ENCODE assay signal across 10 cellular contexts in the genomic region with DNA sequence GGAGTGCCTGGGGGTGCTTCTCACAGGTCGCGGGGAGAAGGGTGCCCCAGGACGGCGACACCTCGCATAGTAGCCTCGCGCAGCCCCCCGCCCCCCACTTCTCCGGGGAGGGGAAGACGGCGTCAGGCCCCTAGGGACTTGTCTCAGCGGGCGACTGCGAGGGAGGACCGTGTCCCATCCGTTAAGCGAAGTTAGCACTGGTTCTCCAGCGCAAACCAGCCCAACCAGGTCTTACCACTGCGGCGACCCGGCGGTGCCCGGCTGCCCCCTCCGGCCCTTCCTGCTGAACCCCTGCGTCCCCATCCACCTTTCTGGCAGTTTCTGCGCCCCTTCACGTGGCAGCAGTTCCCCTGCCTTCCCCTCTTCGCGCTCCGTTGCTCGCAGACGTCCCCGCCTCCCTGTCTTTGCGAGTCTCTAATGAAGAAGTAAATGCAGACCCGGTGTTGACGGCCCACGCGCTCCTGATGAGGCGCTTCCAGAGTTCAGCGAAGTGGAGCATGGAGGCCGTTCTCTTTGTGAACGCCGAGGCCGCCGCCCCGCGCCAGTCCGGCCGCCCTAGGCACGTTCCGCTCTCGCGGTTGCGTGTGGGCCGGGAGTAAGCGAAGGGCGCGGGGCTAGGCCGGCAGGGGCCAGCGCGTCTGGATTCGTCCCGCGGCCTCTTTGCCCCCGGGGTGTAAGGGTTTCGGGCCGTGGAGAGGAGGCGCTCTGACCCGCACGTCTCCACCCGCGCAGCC. TPM values are rescaled to one million over a fixed set of nuclear protein-coding genes. Genes with fewer than 3 reads are reported as not detected.
DNase-seq lines count a peak whose midpoint lies in the region; ATAC-seq and TF ChIP-seq lines count a peak whose summit lies in the region.
"Had no signal": no experiment of that assay in that cellular context is flagged by ENCODE, and none has a peak within 500 bp of the region (broad histone marks: within the 10 kb centered on the region; RNA-seq: fewer than 3 reads in every experiment).

No MANE protein-coding gene starts in this region.

- no peak overlapping the region for H3K27ac Mint-ChIP-seq in activated CD8-positive, alpha-beta T cell treated with anti-CD3 and anti-CD28 coated beads, Interleukin-2, amount 10 ng/mL, durations not matched to agents 7 days and 5 days
- no peak overlapping the region for H3K27ac Mint-ChIP-seq in activated CD8-positive, alpha-beta T cell treated with anti-CD3 and anti-CD28 coated beads for 36 hours
- H3K27ac Mint-ChIP-seq in CD4-positive, alpha-beta T cell: no peak overlapping the region

- H3K27me3 ChIP-seq in lower lobe of right lung (ENCODE audit: low read depth) (peaks cover 52% of the 10 kb centered on the region), upper lobe of left lung (peaks cover 0 to 25% (median 6%) of the 10 kb centered on the region in 4 donors)
- peaks cover 63% of the 10 kb centered on the region for H3K27me3 ChIP-seq in CD4-positive, alpha-beta T cell (ENCODE audit: control insufficient read depth, insufficient read depth, low read length)

- H3K4me1 Mint-ChIP-seq in activated CD8-positive, alpha-beta T cell treated with anti-CD3 and anti-CD28 coated beads, Interleukin-2, amount 10 ng/mL, durations not matched to agents 7 days and 5 days (ENCODE audit: low read depth): peaks cover 5% of the 10 kb centered on the region
- peaks cover 5% of the 10 kb centered on the region for H3K4me1 Mint-ChIP-seq in activated CD8-positive, alpha-beta T cell treated with anti-CD3 and anti-CD28 coated beads for 36 hours (ENCODE audit: low read depth)
- peaks cover 11% of the 10 kb centered on the region for H3K4me1 Mint-ChIP-seq in CD4-positive, alpha-beta T cell (ENCODE audit: low read depth)

- CTCF ChIA-PET in activated CD8-positive, alpha-beta T cell treated with anti-CD3 and anti-CD28 coated beads, Interleukin-2, amount 10 ng/mL, durations not matched to agents 7 days and 5 days (lab: Charles Lee): no interaction called here
- CTCF ChIA-PET in activated CD8-positive, alpha-beta T cell treated with anti-CD3 and anti-CD28 coated beads for 36 hours (lab: Charles Lee): no interaction called here
- CTCF ChIA-PET in CD4-positive, alpha-beta T cell (lab: Charles Lee): no interaction called here

- peaks cover 42% of the 10 kb centered on the region for H3K27me3 Mint-ChIP-seq in activated CD8-positive, alpha-beta T cell treated with anti-CD3 and anti-CD28 coated beads, Interleukin-2, amount 10 ng/mL, durations not matched to agents 7 days and 5 days (ENCODE audit: low read depth)
- H3K27me3 Mint-ChIP-seq in activated CD8-positive, alpha-beta T cell treated with anti-CD3 and anti-CD28 coated beads for 36 hours: peaks cover 46% of the 10 kb centered on the region
- H3K27me3 Mint-ChIP-seq in CD4-positive, alpha-beta T cell: peaks cover 53% of the 10 kb centered on the region

- TF ChIP-seq CTCF in activated CD8-positive, alpha-beta T cell treated with anti-CD3 and anti-CD28 coated beads for 36 hours (IDR thresholded peaks at IDR 0.05): no peak
- TF ChIP-seq CTCF in lower lobe of right lung (IDR thresholded peaks at IDR 0.05) (no peak), upper lobe of left lung (IDR thresholded peaks at IDR 0.05) (no peak)
- no peak for TF ChIP-seq CTCF in CD4-positive, alpha-beta T cell (IDR thresholded peaks at IDR 0.05)

- no peak for DNase-seq in activated CD8-positive, alpha-beta T cell treated with anti-CD3 and anti-CD28 coated beads, Interleukin-2, amount 10 ng/mL, durations not matched to agents 7 days and 5 days
- DNase-seq in activated CD8-positive, alpha-beta T cell treated with anti-CD3 and anti-CD28 coated beads for 36 hours: no peak
- DNase-seq in dedifferentiated amniotic fluid mesenchymal stem cell (ENCODE audit: extremely low spot score) (peak; percentile 29), lower lobe of right lung (peak; percentile 46), upper lobe of left lung (peak in 1 of 2 donors; percentile 85), SKM-1 (lab: John Stamatoyannopoulos, UW; ENCODE audit: unreplicated experiment) (no peak)
- DNase-seq in CD4-positive, alpha-beta T cell: no peak
- DNase-seq: amniotic stem cell had no signal

- H3K36me3 ChIP-seq in lower lobe of right lung (no peaks in the 10 kb centered on the region), upper lobe of left lung (no peaks in the 10 kb centered on the region)

- H3K4me3 Mint-ChIP-seq in activated CD8-positive, alpha-beta T cell treated with anti-CD3 and anti-CD28 coated beads, Interleukin-2, amount 10 ng/mL, durations not matched to agents 7 days and 5 days: peak overlapping the region; percentile 22
- no peak overlapping the region for H3K4me3 Mint-ChIP-seq in activated CD8-positive, alpha-beta T cell treated with anti-CD3 and anti-CD28 coated beads for 36 hours
- no peak overlapping the region for H3K4me3 Mint-ChIP-seq in CD4-positive, alpha-beta T cell

- no peak for TF ChIP-seq EP300 in upper lobe of left lung (IDR thresholded peaks at IDR 0.05)

- POLR2A ChIA-PET in activated CD8-positive, alpha-beta T cell treated with anti-CD3 and anti-CD28 coated beads, Interleukin-2, amount 10 ng/mL, durations not matched to agents 7 days and 5 days (lab: Charles Lee): no interaction called here
- POLR2A ChIA-PET in activated CD8-positive, alpha-beta T cell treated with anti-CD3 and anti-CD28 coated beads for 36 hours (lab: Charles Lee): no interaction called here
- POLR2A ChIA-PET in CD4-positive, alpha-beta T cell (lab: Charles Lee): no interaction called here

- H3K9me3 ChIP-seq in lower lobe of right lung: no peaks in the 10 kb centered on the region
- no peaks in the 10 kb centered on the region for H3K9me3 ChIP-seq in upper lobe of left lung
- no peaks in the 10 kb centered on the region for H3K9me3 ChIP-seq in CD4-positive, alpha-beta T cell (ENCODE audit: control insufficient read depth, low read length)

- no peak for ATAC-seq in activated CD8-positive, alpha-beta T cell treated with anti-CD3 and anti-CD28 coated beads, Interleukin-2, amount 10 ng/mL, durations not matched to agents 7 days and 5 days
- no peak for ATAC-seq in activated CD8-positive, alpha-beta T cell treated with anti-CD3 and anti-CD28 coated beads for 36 hours
- ATAC-seq in lower lobe of right lung (peak; percentile 2 to 16), upper lobe of left lung (ENCODE audit: low FRiP score in 2 of 2) (peak in 1 of 2 donors; percentile 44), HG02938 (IDR thresholded peaks at IDR 0.05; ENCODE audit: unreplicated experiment) (no peak)
- no peak for ATAC-seq in CD4-positive, alpha-beta T cell (ENCODE audit: poor library complexity)

- H3K36me3 Mint-ChIP-seq in activated CD8-positive, alpha-beta T cell treated with anti-CD3 and anti-CD28 coated beads, Interleukin-2, amount 10 ng/mL, durations not matched to agents 7 days and 5 days (ENCODE audit: low read depth): peaks cover 5% of the 10 kb centered on the region
- H3K36me3 Mint-ChIP-seq in activated CD8-positive, alpha-beta T cell treated with anti-CD3 and anti-CD28 coated beads for 36 hours (ENCODE audit: low read depth): no peaks in the 10 kb centered on the region
- no peaks in the 10 kb centered on the region for H3K36me3 Mint-ChIP-seq in CD4-positive, alpha-beta T cell (ENCODE audit: low read depth)

- H3K27ac ChIP-seq in lower lobe of right lung (peak overlapping the region; percentile 54), upper lobe of left lung (peak overlapping the region; percentile 18 to 68 (median 41))
- no peak overlapping the region for H3K27ac ChIP-seq in CD4-positive, alpha-beta T cell (ENCODE audit: low read depth, low read length)
- H3K27ac ChIP-seq: KMS-11 had no signal

- no peak for TF ChIP-seq POLR2A in upper lobe of left lung (IDR thresholded peaks at IDR 0.05)

- H3K4me1 ChIP-seq in lower lobe of right lung (peaks cover 10% of the 10 kb centered on the region), upper lobe of left lung (peaks cover 0 to 47% (median 23%) of the 10 kb centered on the region in 4 donors)

- peak overlapping the region; percentile 63 for H3K4me3 ChIP-seq in lower lobe of right lung
- peak overlapping the region in 3 of 4 donors; percentile 54 to 64 (median 63) for H3K4me3 ChIP-seq in upper lobe of left lung

- H3K9me3 Mint-ChIP-seq in activated CD8-positive, alpha-beta T cell treated with anti-CD3 and anti-CD28 coated beads, Interleukin-2, amount 10 ng/mL, durations not matched to agents 7 days and 5 days (ENCODE audit: insufficient read depth): no peaks in the 10 kb centered on the region
- H3K9me3 Mint-ChIP-seq in activated CD8-positive, alpha-beta T cell treated with anti-CD3 and anti-CD28 coated beads for 36 hours: no peaks in the 10 kb centered on the region
- no peaks in the 10 kb centered on the region for H3K9me3 Mint-ChIP-seq in CD4-positive, alpha-beta T cell

- intact Hi-C loops in activated CD8-positive, alpha-beta T cell treated with anti-CD3 and anti-CD28 coated beads for 36 hours (cut with micrococcal nuclease): no loop called here
- intact Hi-C loops in lower lobe of right lung (cut with DNase I): no loop called here
- intact Hi-C loops in CD4-positive, alpha-beta T cell (cut with DNase I, micrococcal nuclease): no loop called here

- WGBS in upper lobe of left lung, 2 donors: 8 to 11% methylated on average over 43 to 71 of the region's 72 CpGs

RNA-seq across cellular contexts. Expression of gene SLIT2, which starts 3.0 kb away (rescaled TPM):
- total RNA-seq in activated CD8-positive, alpha-beta T cell treated with anti-CD3 and anti-CD28 coated beads, Interleukin-2, amount 10 ng/mL, durations not matched to agents 7 days and 5 days: not detected
- not detected for total RNA-seq in activated CD8-positive, alpha-beta T cell treated with anti-CD3 and anti-CD28 coated beads for 36 hours
- total RNA-seq in lower lobe of right lung: 91.8 TPM
- 100 to 1,000 TPM in 1 of 6 donors, 10 to 100 TPM in 5; 35.1 to 102 (median 53.3) TPM for total RNA-seq in upper lobe of left lung
- not detected for total RNA-seq in CD4-positive, alpha-beta T cell

Comparison
In these comparisons a context has a peak if more than half of its experiments do, and no peak if none do; other contexts are left out.
1. ATAC-seq: peak in lower lobe of right lung (2 of 2); none in activated CD8-positive, alpha-beta T cell treated with anti-CD3 and anti-CD28 coated beads, Interleukin-2, amount 10 ng/mL, durations not matched to agents 7 days and 5 days (single experiment), activated CD8-positive, alpha-beta T cell treated with anti-CD3 and anti-CD28 coated beads for 36 hours (single experiment), CD4-positive, alpha-beta T cell (single experiment) and HG02938 (single experiment).
2. DNase-seq: peak in dedifferentiated amniotic fluid mesenchymal stem cell (single experiment) and lower lobe of right lung (single experiment); none in activated CD8-positive, alpha-beta T cell treated with anti-CD3 and anti-CD28 coated beads, Interleukin-2, amount 10 ng/mL, durations not matched to agents 7 days and 5 days (single experiment), activated CD8-positive, alpha-beta T cell treated with anti-CD3 and anti-CD28 coated beads for 36 hours (single experiment), CD4-positive, alpha-beta T cell (0 of 10) and SKM-1 (single experiment).
3. RNA of gene SLIT2, which starts 3.0 kb away (total RNA-seq): 91.8 TPM in lower lobe of right lung (single experiment) and 35.1 to 102 TPM in upper lobe of left lung; not detected in activated CD8-positive, alpha-beta T cell treated with anti-CD3 and anti-CD28 coated beads, Interleukin-2, amount 10 ng/mL, durations not matched to agents 7 days and 5 days, not detected in activated CD8-positive, alpha-beta T cell treated with anti-CD3 and anti-CD28 coated beads for 36 hours and not detected in CD4-positive, alpha-beta T cell; every median in the first group is over 10 times any median in the second.